In genomic region chr4:95835672-95836071, GRCh38 we compare ENCODE assay signal across 11 cellular contexts. TPM values are rescaled to one million over a fixed set of nuclear protein-coding genes. Genes with fewer than 3 reads are reported as not detected.
DNase-seq lines count a peak whose midpoint lies in the region; ATAC-seq and TF ChIP-seq lines count a peak whose summit lies in the region.
"Had no signal": no experiment of that assay in that cellular context is flagged by ENCODE, and none has a peak within 500 bp of the region (broad histone marks: within the 10 kb centered on the region; RNA-seq: fewer than 3 reads in every experiment).

No MANE protein-coding gene starts in this region.

- H3K4me3 Mint-ChIP-seq in activated CD4-positive, alpha-beta T cell treated with anti-CD3 and anti-CD28 coated beads for 36 hours, result no peak overlapping the region
- H3K4me3 Mint-ChIP-seq: stimulated activated naive B cell treated with anti-CD40 and anti-IgM and Interleukin-4, amounts not matched to agents 10 μg/mL and 1 μg/mL and 100 μg/mL, for 72 hours had no signal

- TF ChIP-seq CTCF in fibroblast of pulmonary artery (IDR thresholded peaks at IDR 0.05; ENCODE audit: low read length, missing control alignments), result peak; percentile 15

- DNase-seq in activated CD4-positive, alpha-beta T cell treated with anti-CD3 and anti-CD28 coated beads for 36 hours, result peak; percentile 8
- DNase-seq in activated CD4-positive, alpha-beta T cell treated with anti-CD3 and anti-CD28 coated beads for 4 hours, result no peak
- peak; percentile 30 for DNase-seq in NT2/D1 (ENCODE audit: low read depth, low spot score)
- DNase-seq in fibroblast of pulmonary artery (ENCODE audit: low read depth), result no peak
- peak; percentile 57 for DNase-seq in superior temporal gyrus (ENCODE audit: extremely low spot score)
- DNase-seq in stimulated activated CD4-positive, alpha-beta T cell treated with anti-CD3 and anti-CD28 coated beads, Interleukin-4, amount 100 ng/mL, for 1 hour, result no peak
- no peak for DNase-seq in stimulated activated CD4-positive, alpha-beta T cell treated with anti-CD3 and anti-CD28 coated beads, Interleukin-2, amount 100 ng/mL, for 48 hours
- DNase-seq: AML-193; stimulated activated naive B cell treated with anti-CD40 and anti-IgM and Interleukin-4, amounts not matched to agents 10 μg/mL and 1 μg/mL and 100 μg/mL, for 72 hours had no signal

- intact Hi-C loops in activated CD4-positive, alpha-beta T cell treated with anti-CD3 and anti-CD28 coated beads for 36 hours (cut with DNase I, micrococcal nuclease), result loop anchor here in 1 of 2 experiments (5.0 kb wide), 1 partner anchor 517 kb away; no protein-coding TSS in a partner anchor

- H3K9ac ChIP-seq in NT2/D1 (ENCODE audit: insufficient read length, low read depth), result no peak overlapping the region

- no peaks in the 10 kb centered on the region for H3K27me3 Mint-ChIP-seq in activated CD4-positive, alpha-beta T cell treated with anti-CD3 and anti-CD28 coated beads for 36 hours
- H3K27me3 Mint-ChIP-seq: stimulated activated naive B cell treated with anti-CD40 and anti-IgM and Interleukin-4, amounts not matched to agents 10 μg/mL and 1 μg/mL and 100 μg/mL, for 72 hours had no signal

- no peaks in the 10 kb centered on the region for H3K27me3 ChIP-seq in NT2/D1 (ENCODE audit: insufficient read depth, insufficient read length)
- H3K27me3 ChIP-seq: SJSA1 had no signal

- H3K9me3 Mint-ChIP-seq in activated CD4-positive, alpha-beta T cell treated with anti-CD3 and anti-CD28 coated beads for 36 hours (ENCODE audit: low read depth), result no peaks in the 10 kb centered on the region

- H3K4me1 Mint-ChIP-seq in activated CD4-positive, alpha-beta T cell treated with anti-CD3 and anti-CD28 coated beads for 36 hours, result no peaks in the 10 kb centered on the region
- H3K4me1 Mint-ChIP-seq: stimulated activated naive B cell treated with anti-CD40 and anti-IgM and Interleukin-4, amounts not matched to agents 10 μg/mL and 1 μg/mL and 100 μg/mL, for 72 hours had no signal

- ATAC-seq in activated CD4-positive, alpha-beta T cell treated with anti-CD3 and anti-CD28 coated beads for 36 hours, result no peak
- ATAC-seq in HG03520 (IDR thresholded peaks at IDR 0.05; ENCODE audit: unreplicated experiment), result no peak
- ATAC-seq: stimulated activated naive B cell treated with anti-CD40 and anti-IgM and Interleukin-4, amounts not matched to agents 10 μg/mL and 1 μg/mL and 100 μg/mL, for 72 hours had no signal

- no peak overlapping the region for H3K27ac Mint-ChIP-seq in activated CD4-positive, alpha-beta T cell treated with anti-CD3 and anti-CD28 coated beads for 36 hours
- H3K27ac Mint-ChIP-seq: stimulated activated naive B cell treated with anti-CD40 and anti-IgM and Interleukin-4, amounts not matched to agents 10 μg/mL and 1 μg/mL and 100 μg/mL, for 72 hours had no signal

- H3K36me3 ChIP-seq in NT2/D1 (ENCODE audit: insufficient read depth, insufficient read length, low read length), result no peaks in the 10 kb centered on the region
- H3K36me3 ChIP-seq: SJSA1 had no signal

- H3K4me1 ChIP-seq in NT2/D1 (ENCODE audit: insufficient read depth, insufficient read length), result no peaks in the 10 kb centered on the region
- H3K4me1 ChIP-seq: SJSA1 had no signal

- no peaks in the 10 kb centered on the region for H3K36me3 Mint-ChIP-seq in activated CD4-positive, alpha-beta T cell treated with anti-CD3 and anti-CD28 coated beads for 36 hours (ENCODE audit: low read depth)

- H3K4me3 ChIP-seq in NT2/D1 (ENCODE audit: insufficient read length, low read depth), result no peak overlapping the region
- no peak overlapping the region for H3K4me3 ChIP-seq in fibroblast of pulmonary artery (replicated peaks; ENCODE audit: low read depth, low read length)
- H3K4me3 ChIP-seq: SJSA1 had no signal

- no peaks in the 10 kb centered on the region for H3K9me3 ChIP-seq in NT2/D1 (ENCODE audit: insufficient read depth, low read length)
- H3K9me3 ChIP-seq: SJSA1 had no signal

- CTCF ChIA-PET in activated CD4-positive, alpha-beta T cell treated with anti-CD3 and anti-CD28 coated beads for 36 hours (lab: Charles Lee), result interaction anchor here (0.7 kb wide), 1 partner anchor 736 kb away, joined by 3 read pairs; no protein-coding TSS in a partner anchor

- POLR2A ChIA-PET in activated CD4-positive, alpha-beta T cell treated with anti-CD3 and anti-CD28 coated beads for 36 hours (lab: Charles Lee), result no interaction called here

RNA-seq across cellular contexts. Expression of gene PDHA2, which starts 4.2 kb away (rescaled TPM):
- not detected for total RNA-seq in activated CD4-positive, alpha-beta T cell treated with anti-CD3 and anti-CD28 coated beads for 36 hours
- total RNA-seq: SJSA1 had no signal

Comparison
In these comparisons a context has a peak if more than half of its experiments do, and no peak if none do; other contexts are left out.
1. DNase-seq: peak in activated CD4-positive, alpha-beta T cell treated with anti-CD3 and anti-CD28 coated beads for 36 hours (single experiment), NT2/D1 (single experiment) and superior temporal gyrus (single experiment); none in activated CD4-positive, alpha-beta T cell treated with anti-CD3 and anti-CD28 coated beads for 4 hours (0 of 2), fibroblast of pulmonary artery (single experiment), stimulated activated CD4-positive, alpha-beta T cell treated with anti-CD3 and anti-CD28 coated beads, Interleukin-4, amount 100 ng/mL, for 1 hour (single experiment) and stimulated activated CD4-positive, alpha-beta T cell treated with anti-CD3 and anti-CD28 coated beads, Interleukin-2, amount 100 ng/mL, for 48 hours (0 of 2).